8 cellular contexts compared by ENCODE assay signal in the genomic region with DNA sequence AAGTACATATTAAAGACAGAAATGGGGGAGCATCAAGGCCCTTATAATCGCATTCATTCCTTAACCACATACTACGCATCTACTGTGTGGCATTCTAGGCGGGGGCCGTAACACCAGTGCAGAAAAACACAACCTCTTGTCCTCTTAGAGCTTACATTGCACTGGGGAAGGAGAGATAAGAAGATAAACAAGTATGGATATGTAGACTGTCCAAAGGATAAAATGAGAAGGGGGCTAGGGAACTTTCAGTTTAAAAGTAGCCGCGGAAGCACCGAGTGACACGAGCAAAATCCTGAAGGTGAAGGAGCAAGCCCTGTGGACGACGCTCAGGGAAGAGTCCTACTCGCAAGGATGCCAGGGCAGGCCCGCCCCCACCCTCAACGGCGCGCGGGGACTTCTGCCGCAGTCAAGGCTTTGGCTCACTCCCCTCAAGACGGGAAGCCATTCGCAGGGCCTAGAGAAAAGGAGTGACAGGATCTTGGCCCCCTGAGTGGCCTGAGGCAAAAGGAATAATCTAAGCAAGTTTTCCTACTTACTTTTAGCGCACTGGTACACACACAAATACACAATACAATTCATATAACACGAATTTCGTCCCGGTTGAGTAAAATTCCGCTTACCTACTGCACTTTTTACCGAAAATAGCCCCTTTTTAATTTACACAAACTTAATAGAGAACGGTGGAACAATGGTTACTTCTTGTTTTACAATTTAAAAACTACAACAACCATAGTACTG. TPM values are rescaled to one million over a fixed set of nuclear protein-coding genes. Genes with fewer than 3 reads are reported as not detected.
DNase-seq lines count a peak whose midpoint lies in the region; ATAC-seq lines count a peak whose summit lies in the region.

No MANE protein-coding gene starts in this region.

- peak overlapping the region; percentile 98 for H3K27ac Mint-ChIP-seq in activated naive CD8-positive, alpha-beta T cell treated with anti-CD3 and anti-CD28 coated beads, Interleukin-2, amount 50 U/mL, for 24 hours

- no peaks in the 10 kb centered on the region for H3K9me3 Mint-ChIP-seq in activated naive CD8-positive, alpha-beta T cell treated with anti-CD3 and anti-CD28 coated beads, Interleukin-2, amount 50 U/mL, for 24 hours

- intact Hi-C loops in left ventricle myocardium superior (cut with micrococcal nuclease) (no loop called here), posterior cingulate gyrus (cut with DNase I) (loop anchor here (1.0 to 5.0 kb wide), 5 partner anchors 69 to 723 kb away; a partner anchor contains a TSS)

- H3K27me3 Mint-ChIP-seq in activated naive CD8-positive, alpha-beta T cell treated with anti-CD3 and anti-CD28 coated beads, Interleukin-2, amount 50 U/mL, for 24 hours = no peaks in the 10 kb centered on the region

- peak overlapping the region; percentile 89 for H3K4me3 Mint-ChIP-seq in activated naive CD8-positive, alpha-beta T cell treated with anti-CD3 and anti-CD28 coated beads, Interleukin-2, amount 50 U/mL, for 24 hours

- peaks cover 11% of the 10 kb centered on the region for H3K36me3 Mint-ChIP-seq in activated naive CD8-positive, alpha-beta T cell treated with anti-CD3 and anti-CD28 coated beads, Interleukin-2, amount 50 U/mL, for 24 hours (ENCODE audit: low read depth)

- in situ Hi-C loops in SK-MEL-5 (cut with HindIII; ENCODE audit: low pct_unique_long_range_greater_than_20kb, low sequenced_read_pairs) = no loop called here

- peak; percentile 16 for ATAC-seq in activated naive CD8-positive, alpha-beta T cell treated with anti-CD3 and anti-CD28 coated beads, Interleukin-2, amount 50 U/mL, for 24 hours
- ATAC-seq in left ventricle myocardium superior = peak; percentile 39
- ATAC-seq in HG03095 (IDR thresholded peaks at IDR 0.05; ENCODE audit: unreplicated experiment) = no peak
- ATAC-seq in HG03354 (IDR thresholded peaks at IDR 0.05; ENCODE audit: poor library complexity, severe bottlenecking, unreplicated experiment) = no peak

- DNase-seq in DMS 273 (lab: John Stamatoyannopoulos, UW; ENCODE audit: unreplicated experiment) = peak; percentile 82
- peak; percentile 10 for DNase-seq in HPDE6-E6E7 (ENCODE audit: extremely low spot score)
- peak; percentile 60 for DNase-seq in SK-MEL-5 (ENCODE audit: low read depth, low spot score)
- peak; percentile 65 for DNase-seq in activated naive CD8-positive, alpha-beta T cell treated with anti-CD3 and anti-CD28 coated beads, Interleukin-2, amount 50 U/mL, for 24 hours
- DNase-seq in left ventricle myocardium superior = peak; percentile 64
- peak in 9 of 10 donors; percentile 41 to 92 (median 53) for DNase-seq in posterior cingulate gyrus

- H3K4me1 Mint-ChIP-seq in activated naive CD8-positive, alpha-beta T cell treated with anti-CD3 and anti-CD28 coated beads, Interleukin-2, amount 50 U/mL, for 24 hours = peaks cover 51% of the 10 kb centered on the region

RNA-seq across cellular contexts. Expression of a gene that starts 1.3 kb away (rescaled TPM):
- 21.2 and 29.3 TPM in 2 replicates for total RNA-seq in SK-MEL-5 (2014; rRNA removed; shearing (Covaris generic))
- polyA plus RNA-seq in SK-MEL-5 (2015; cell fraction: cytosol; rRNA removed) = 20.2 and 28.5 TPM in 2 replicates
- 29.1 and 29.5 TPM in 2 replicates for polyA plus RNA-seq in SK-MEL-5 (2015; cell fraction: nucleus; rRNA removed)
- total RNA-seq in left ventricle myocardium superior = 36.7 TPM

Comparison
In these comparisons a context has a peak if more than half of its experiments do, and no peak if none do; other contexts are left out.
1. DNase-seq: peak in every context shown above with its lines; median percentile 82 in DMS 273; 65 in activated naive CD8-positive, alpha-beta T cell treated with anti-CD3 and anti-CD28 coated beads, Interleukin-2, amount 50 U/mL, for 24 hours; 64 in left ventricle myocardium superior; 60 in SK-MEL-5; 53 in posterior cingulate gyrus; 10 in HPDE6-E6E7.
2. ATAC-seq: peak in activated naive CD8-positive, alpha-beta T cell treated with anti-CD3 and anti-CD28 coated beads, Interleukin-2, amount 50 U/mL, for 24 hours (single experiment) and left ventricle myocardium superior (single experiment); none in HG03095 (single experiment) and HG03354 (single experiment).